Comparison of ENCODE assay signal across 8 cellular contexts in the genomic region with DNA sequence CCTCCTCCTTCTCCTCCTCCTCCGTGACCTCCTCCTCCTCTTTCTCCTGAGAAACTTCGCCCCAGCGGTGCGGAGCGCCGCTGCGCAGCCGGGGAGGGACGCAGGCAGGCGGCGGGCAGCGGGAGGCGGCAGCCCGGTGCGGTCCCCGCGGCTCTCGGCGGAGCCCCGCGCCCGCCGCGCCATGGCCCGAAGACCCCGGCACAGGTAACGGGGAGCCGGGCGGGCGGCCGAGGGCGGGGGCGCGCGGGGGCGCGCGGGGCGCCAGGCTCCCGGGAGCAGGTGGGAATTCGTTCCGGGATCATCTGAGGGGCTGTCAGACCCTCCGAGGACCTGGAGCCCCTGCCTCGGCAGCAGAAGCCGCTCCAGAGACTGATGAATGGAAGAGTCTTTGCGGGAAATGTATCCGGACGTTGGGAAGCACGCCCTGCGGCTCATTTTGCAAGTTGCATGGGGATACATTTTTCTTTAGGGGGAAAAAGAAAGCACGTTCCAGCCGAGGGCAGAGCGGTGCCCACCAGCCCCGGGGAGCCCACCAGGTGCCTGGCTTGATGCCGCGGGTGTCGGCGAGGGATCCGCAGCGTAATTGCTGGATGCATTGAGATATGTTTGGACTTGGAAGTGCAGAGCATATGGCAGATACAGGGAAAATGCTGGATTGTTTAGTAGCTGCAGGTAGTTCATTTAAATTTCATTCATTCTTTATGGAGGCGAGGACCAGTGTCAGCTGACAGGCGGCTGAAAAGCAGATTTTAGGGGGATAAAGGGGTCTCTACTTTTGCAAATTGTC. TPM values are rescaled to one million over a fixed set of nuclear protein-coding genes. Genes with fewer than 3 reads are reported as not detected.
DNase-seq lines count a peak whose midpoint lies in the region; ATAC-seq and TF ChIP-seq lines count a peak whose summit lies in the region.

No MANE protein-coding gene starts in this region.

- intact Hi-C loops in left ventricle myocardium inferior (cut with micrococcal nuclease): no loop called here
- intact Hi-C loops in gastrocnemius medialis (cut with DNase I; ENCODE audit: low total_unique reads): no loop called here

- no peak for TF ChIP-seq CTCF in left ventricle myocardium inferior (IDR thresholded peaks at IDR 0.05; ENCODE audit: borderline replicate concordance)
- no peak for TF ChIP-seq CTCF in gastrocnemius medialis (IDR thresholded peaks at IDR 0.05 in 4 of 5, conservative IDR thresholded peaks at IDR 0.05 in 1 of 5)
- no peak for TF ChIP-seq CTCF in RWPE1 (conservative IDR thresholded peaks at IDR 0.05; ENCODE audit: low read depth)

- H3K27me3 ChIP-seq in left ventricle myocardium inferior (ENCODE audit: low read depth) (peaks cover 52% of the 10 kb centered on the region), gastrocnemius medialis (peaks cover 35 to 49% (median 40%) of the 10 kb centered on the region in 3 donors)

- H3K4me1 ChIP-seq in left ventricle myocardium inferior: peaks cover 35% of the 10 kb centered on the region
- H3K4me1 ChIP-seq in gastrocnemius medialis: peaks cover 22 to 25% of the 10 kb centered on the region in 2 donors

- ATAC-seq in gastrocnemius medialis: peak in 1 of 2 donors; percentile 16

- H3K9me3 ChIP-seq in left ventricle myocardium inferior (replicated peaks) (no peaks in the 10 kb centered on the region), gastrocnemius medialis (no peaks in the 10 kb centered on the region)

- H3K36me3 ChIP-seq in left ventricle myocardium inferior (no peaks in the 10 kb centered on the region), gastrocnemius medialis (no peaks in the 10 kb centered on the region)

- no peak for TF ChIP-seq POLR2A in gastrocnemius medialis (IDR thresholded peaks at IDR 0.05)

- CTCF ChIA-PET in RWPE1 (lab: Yijun Ruan, JAX): interaction anchor here (0.6 to 2.0 kb wide), 4 partner anchors 9 to 125 kb away, joined by 3 to 4 read pairs (median 4); no protein-coding TSS in a partner anchor

- POLR2A ChIA-PET in RWPE1 (lab: Yijun Ruan, JAX; ENCODE audit: low non-redundant PET): interaction anchor here (0.6 kb wide), 1 partner anchor 110 kb away, joined by 3 read pairs; no protein-coding TSS in a partner anchor

- peak; percentile 35 for DNase-seq in NK-92 treated with Interleukin-12 subunit alpha and Interleukin-12 subunit beta, amount 100 ng/mL, for 24 hours (lab: John Stamatoyannopoulos, UW)
- DNase-seq in NK-92 (lab: John Stamatoyannopoulos, UW; ENCODE audit: unreplicated experiment): no peak
- DNase-seq in NAMALWA (ENCODE audit: low spot score): peak; percentile 54
- DNase-seq in activated T-cell treated with anti-CD3 and anti-CD28 coated beads, Interleukin-2, amount 50 U/mL, for 48 hours: peak; percentile 48 to 55
- DNase-seq in left ventricle myocardium inferior: no peak
- DNase-seq in gastrocnemius medialis: no peak
- DNase-seq in RWPE1 (ENCODE audit: low spot score): no peak
- no peak for DNase-seq in DMS114 treated with DMSO at 0.1 percent for 48 hours (lab: John Stamatoyannopoulos, UW; ENCODE audit: unreplicated experiment)

- H3K4me3 ChIP-seq in left ventricle myocardium inferior (peak overlapping the region; percentile 72), gastrocnemius medialis (peak overlapping the region; percentile 47 to 62 (median 53))

- in situ Hi-C loops in gastrocnemius medialis (cut with MboI; ENCODE audit: low sequenced_read_pairs in 4 of 4): no loop called here

- no peak overlapping the region for H3K27ac ChIP-seq in left ventricle myocardium inferior (replicated peaks)
- no peak overlapping the region for H3K27ac ChIP-seq in gastrocnemius medialis
- no peak overlapping the region for H3K27ac ChIP-seq in RWPE1

RNA-seq across cellular contexts. Expression of a gene that starts 0.4 kb away (rescaled TPM):
- total RNA-seq in left ventricle myocardium inferior (0.08 TPM), gastrocnemius medialis (under 1 TPM in 3 of 4 donors, not detected in 1; 0.13 to 0.16 (median 0.15) TPM)

Comparison
In these comparisons a context has a peak if more than half of its experiments do, and no peak if none do; other contexts are left out.
1. DNase-seq: peak in NK-92 treated with Interleukin-12 subunit alpha and Interleukin-12 subunit beta, amount 100 ng/mL, for 24 hours (single experiment), NAMALWA (single experiment) and activated T-cell treated with anti-CD3 and anti-CD28 coated beads, Interleukin-2, amount 50 U/mL, for 48 hours (2 of 2); none in NK-92 (single experiment), left ventricle myocardium inferior (single experiment), gastrocnemius medialis (0 of 2), RWPE1 (single experiment) and DMS114 treated with DMSO at 0.1 percent for 48 hours (single experiment).